8 cellular contexts compared by ENCODE assay signal in the genomic region with DNA sequence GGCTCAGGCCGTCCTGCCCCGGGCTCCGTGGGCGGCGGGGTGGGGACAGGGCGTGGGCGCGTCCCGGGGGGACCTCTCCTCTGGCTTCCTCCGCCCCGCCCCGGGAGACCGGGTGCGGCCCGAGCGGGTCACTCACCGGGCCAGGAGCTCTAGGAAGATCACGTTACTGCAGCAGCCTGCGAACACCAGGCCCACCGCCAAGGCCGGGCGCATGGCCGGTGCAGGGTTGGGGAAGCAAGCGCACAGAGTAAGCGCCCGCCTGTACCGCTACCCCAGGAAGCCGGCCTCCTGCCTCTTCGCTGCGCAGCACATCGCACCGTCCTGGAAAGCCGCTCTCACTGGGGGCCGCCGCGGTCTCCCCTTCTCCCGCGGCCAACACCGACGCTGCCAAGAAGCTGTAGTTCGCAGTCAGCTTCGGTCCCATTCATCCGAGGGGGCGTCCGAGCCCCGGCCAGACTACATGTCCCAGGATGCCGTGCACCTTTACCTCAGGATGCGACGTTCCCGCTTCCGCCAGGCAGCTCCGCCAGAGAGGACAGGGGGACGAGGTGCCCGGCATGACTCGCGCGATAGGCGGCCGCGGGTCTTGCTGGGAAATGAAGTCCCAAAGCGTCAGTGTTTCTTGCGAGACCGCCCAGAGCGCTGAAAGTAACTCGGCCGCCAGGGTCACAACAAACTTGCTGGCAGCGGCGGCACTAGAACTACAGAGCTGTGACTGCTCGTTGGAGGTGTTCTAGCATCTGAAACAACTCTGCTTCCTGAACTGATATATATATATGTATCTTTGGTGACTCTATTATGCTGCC. TPM values are rescaled to one million over a fixed set of nuclear protein-coding genes. Genes with fewer than 3 reads are reported as not detected.
DNase-seq lines count a peak whose midpoint lies in the region; ATAC-seq and TF ChIP-seq lines count a peak whose summit lies in the region.

A gene with protein sequence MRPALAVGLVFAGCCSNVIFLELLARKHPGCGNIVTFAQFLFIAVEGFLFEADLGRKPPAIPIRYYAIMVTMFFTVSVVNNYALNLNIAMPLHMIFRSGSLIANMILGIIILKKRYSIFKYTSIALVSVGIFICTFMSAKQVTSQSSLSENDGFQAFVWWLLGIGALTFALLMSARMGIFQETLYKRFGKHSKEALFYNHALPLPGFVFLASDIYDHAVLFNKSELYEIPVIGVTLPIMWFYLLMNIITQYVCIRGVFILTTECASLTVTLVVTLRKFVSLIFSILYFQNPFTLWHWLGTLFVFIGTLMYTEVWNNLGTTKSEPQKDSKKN (minus strand): TSS at position 392 of the 806 bp plus-strand sequence. CDS start 179 bp downstream, at position 213.

- H3K36me3 Mint-ChIP-seq in CD14-positive monocyte: peaks cover 4 to 7% of the 10 kb centered on the region in 2 donors
- H3K36me3 Mint-ChIP-seq in dendritic cell treated with granulocyte-macrophage colony-stimulating factor and Interleukin-4, amounts not matched to agents 40 ng/mL and 50 ng/mL, for 4 days (ENCODE audit: low read depth): no peaks in the 10 kb centered on the region

- intact Hi-C loops in CD14-positive monocyte (cut with micrococcal nuclease): loop anchor here (5.0 to 10.0 kb wide), 3 partner anchors 184 to 1232 kb away; partner anchors contain the start of genes EXOC4 (in 2 of the 2) and CHCHD3 (in 1 of the 2)
- intact Hi-C loops in dendritic cell treated with granulocyte-macrophage colony-stimulating factor and Interleukin-4, amounts not matched to agents 40 ng/mL and 50 ng/mL, for 4 days (cut with micrococcal nuclease): loop anchor here (5.0 kb wide), 1 partner anchor 1234 kb away; the partner anchor contains the start of gene CHCHD3

- ATAC-seq in GM19351 (IDR thresholded peaks at IDR 0.05; ENCODE audit: unreplicated experiment) (peak; percentile 96), HG03521 (IDR thresholded peaks at IDR 0.05; ENCODE audit: unreplicated experiment) (peak; percentile 97), left lobe of liver (peak; percentile 97)

- H3K27ac Mint-ChIP-seq in CD14-positive monocyte: peak within 1 kb of the TSS in 6 of 7 donors; percentile 73 to 94 (median 90)
- peak within 1 kb of the TSS; percentile 87 for H3K27ac Mint-ChIP-seq in dendritic cell treated with granulocyte-macrophage colony-stimulating factor and Interleukin-4, amounts not matched to agents 40 ng/mL and 50 ng/mL, for 4 days

- DNase-seq in CD14-positive monocyte (ENCODE audit: low spot score) (peak; percentile 90), NCI-H748 (lab: John Stamatoyannopoulos, UW; ENCODE audit: unreplicated experiment) (peak; percentile 98), left lobe of liver (ENCODE audit: low spot score) (peak; percentile 99)
- peak; percentile 94 for DNase-seq in activated CD4-positive, alpha-beta T cell treated with anti-CD3 and anti-CD28 coated beads, Interleukin-2, amount 50 U/mL, for 1 hour
- DNase-seq in stimulated activated CD4-positive, alpha-beta T cell treated with anti-CD3 and anti-CD28 coated beads, Interleukin-2, amount 100 ng/mL, for 4 hours (ENCODE audit: low read depth): peak; percentile 92

- no peaks in the 10 kb centered on the region for H3K9me3 Mint-ChIP-seq in CD14-positive monocyte
- no peaks in the 10 kb centered on the region for H3K9me3 Mint-ChIP-seq in dendritic cell treated with granulocyte-macrophage colony-stimulating factor and Interleukin-4, amounts not matched to agents 40 ng/mL and 50 ng/mL, for 4 days

- no peak for TF ChIP-seq CTCF in CD14-positive monocyte (IDR thresholded peaks at IDR 0.05)

- H3K27me3 Mint-ChIP-seq in CD14-positive monocyte (ENCODE audit: low read depth in 3 of 3): peaks cover 5 to 8% (median 7%) of the 10 kb centered on the region in 3 donors
- peaks cover 5% of the 10 kb centered on the region for H3K27me3 Mint-ChIP-seq in dendritic cell treated with granulocyte-macrophage colony-stimulating factor and Interleukin-4, amounts not matched to agents 40 ng/mL and 50 ng/mL, for 4 days

- peak within 1 kb of the TSS; percentile 94 for H3K4me3 Mint-ChIP-seq in CD14-positive monocyte
- peak within 1 kb of the TSS; percentile 93 for H3K4me3 Mint-ChIP-seq in dendritic cell treated with granulocyte-macrophage colony-stimulating factor and Interleukin-4, amounts not matched to agents 40 ng/mL and 50 ng/mL, for 4 days

- H3K4me1 Mint-ChIP-seq in CD14-positive monocyte: peaks cover 18% of the 10 kb centered on the region
- peaks cover 12% of the 10 kb centered on the region for H3K4me1 Mint-ChIP-seq in dendritic cell treated with granulocyte-macrophage colony-stimulating factor and Interleukin-4, amounts not matched to agents 40 ng/mL and 50 ng/mL, for 4 days (ENCODE audit: low read depth)

RNA-seq across cellular contexts. Expression of the gene that starts here (rescaled TPM):
- 10 to 100 TPM; 12.7 to 21.1 TPM for polyA plus RNA-seq in CD14-positive monocyte
- total RNA-seq in left lobe of liver: 11.0 TPM

Comparison
In these comparisons a context has a peak if more than half of its experiments do, and no peak if none do; other contexts are left out.
1. Peak in every context shown above with its lines: DNase-seq and ATAC-seq.